ENCODE assay signal across 12 cellular contexts in genomic region chr2:120230515-120231471, GRCh38. TPM values are rescaled to one million over a fixed set of nuclear protein-coding genes. Genes with fewer than 3 reads are reported as not detected.
DNase-seq lines count a peak whose midpoint lies in the region; ATAC-seq and TF ChIP-seq lines count a peak whose summit lies in the region.
"Had no signal": no experiment of that assay in that cellular context is flagged by ENCODE, and none has a peak within 500 bp of the region (broad histone marks: within the 10 kb centered on the region; RNA-seq: fewer than 3 reads in every experiment).

No MANE protein-coding gene starts in this region.

- no peaks in the 10 kb centered on the region for H3K9me3 Mint-ChIP-seq in MCF 10A (ENCODE audit: unreplicated experiment)

- no peak overlapping the region for H3K4me3 Mint-ChIP-seq in MCF 10A (ENCODE audit: unreplicated experiment)

- no peak for TF ChIP-seq EP300 in transverse colon (IDR thresholded peaks at IDR 0.05; ENCODE audit: low read depth)

- no peak for DNase-seq in mammary epithelial cell
- no peak for DNase-seq in MCF 10A (ENCODE audit: unreplicated experiment)
- no peak for DNase-seq in Panc1 (ENCODE audit: low read depth, low spot score)
- DNase-seq in left kidney (ENCODE audit: low read depth, low spot score) = peak; percentile 12
- DNase-seq in transverse colon = peak; percentile 46
- DNase-seq in NAMALWA (ENCODE audit: low spot score) = no peak
- no peak for DNase-seq in effector CD8-positive, alpha-beta T cell (lab: John Stamatoyannopoulos, UW)
- DNase-seq: BE2C; central memory CD4-positive, alpha-beta T cell; NCI-H187 treated with DMSO at 0.1 percent for 48 hours; nucleus accumbens had no signal

- POLR2A ChIA-PET in MCF 10A (lab: Yijun Ruan, JAX) = no interaction called here
- POLR2A ChIA-PET in Panc1 (lab: Charles Lee) = no interaction called here

- H3K9ac ChIP-seq in mammary epithelial cell (ENCODE audit: insufficient read depth, low read length) = no peak overlapping the region

- H4K20me1 ChIP-seq in mammary epithelial cell (ENCODE audit: insufficient read depth, low read length) = no peaks in the 10 kb centered on the region

- no peak overlapping the region for H3K27ac ChIP-seq in mammary epithelial cell (ENCODE audit: insufficient read depth, low read depth, low read length)
- H3K27ac ChIP-seq in Panc1 (ENCODE audit: low read length) = peak overlapping the region; percentile 15; the same call in 1 of the 2 replicates
- peak overlapping the region; percentile 69 to 82 (median 75) for H3K27ac ChIP-seq in transverse colon

- no peak overlapping the region for H3K4me3 ChIP-seq in mammary epithelial cell (replicated peaks in 1 of 3; ENCODE audit: insufficient read depth in 1 of 3, low read depth in 2 of 3, low read length in 3 of 3)
- H3K4me3 ChIP-seq in Panc1 (ENCODE audit: low read depth in 2 of 2, low read length in 2 of 2) = no peak overlapping the region
- peak overlapping the region in 1 of 4 donors; percentile 4 for H3K4me3 ChIP-seq in transverse colon

- in situ Hi-C loops in mammary epithelial cell (cut with MboI; ENCODE audit: low sequenced_read_pairs in 2 of 2) (no loop called here), Panc1 (cut with HindIII; ENCODE audit: low pct_unique_long_range_greater_than_20kb, low sequenced_read_pairs) (no loop called here), transverse colon (cut with MboI; ENCODE audit: low pct_ligation_motif_present in 1 of 4, low pct_unique_long_range_greater_than_20kb in 1 of 4, low sequenced_read_pairs in 3 of 4) (no loop called here)

- no peak overlapping the region for H3K27ac Mint-ChIP-seq in MCF 10A (ENCODE audit: low read depth, unreplicated experiment)

- H3K4me1 ChIP-seq in mammary epithelial cell (ENCODE audit: insufficient read depth, low read length) (peaks cover 9% of the 10 kb centered on the region), Panc1 (ENCODE audit: control insufficient read depth, insufficient read depth, low read length) (peaks cover 4% of the 10 kb centered on the region), transverse colon (peaks cover 3 to 42% (median 23%) of the 10 kb centered on the region in 4 donors)

- CTCF ChIA-PET in mammary epithelial cell (lab: Charles Lee; ENCODE audit: low non-redundant PET) = no interaction called here
- CTCF ChIA-PET in MCF 10A (lab: Yijun Ruan, JAX) = interaction anchor here (0.6 to 4.2 kb wide), 7 partner anchors 10 to 1088 kb away, joined by 3 to 22 read pairs (median 4); no protein-coding TSS in a partner anchor
- CTCF ChIA-PET in Panc1 (lab: Charles Lee) = interaction anchor here (0.6 kb wide), 1 partner anchor 206 kb away, joined by 4 read pairs; no protein-coding TSS in a partner anchor

- H3K36me3 ChIP-seq in mammary epithelial cell (ENCODE audit: insufficient read depth, low read length) (no peaks in the 10 kb centered on the region), Panc1 (ENCODE audit: control insufficient read depth, insufficient read depth, low read length) (no peaks in the 10 kb centered on the region), transverse colon (no peaks in the 10 kb centered on the region)
- H3K36me3 ChIP-seq: BE2C had no signal

- BruUV-seq in mammary epithelial cell (replicated peaks; lab: Mats Ljungman, UMichigan) (no TSS peak), MCF 10A (replicated peaks; lab: Mats Ljungman, UMichigan) (no TSS peak), Panc1 (replicated peaks; lab: Mats Ljungman, UMichigan) (no TSS peak)

- ATAC-seq in Panc1 = peak; percentile 36; the same call in 1 of the 2 replicates
- ATAC-seq in HG03139 (IDR thresholded peaks at IDR 0.05; ENCODE audit: unreplicated experiment) = no peak

- intact Hi-C loops in mammary epithelial cell (cut with micrococcal nuclease) (no loop called here), MCF 10A (cut with micrococcal nuclease) (loop anchor here (10.0 kb wide), 1 partner anchor 844 kb away; no protein-coding TSS in a partner anchor), Panc1 (cut with micrococcal nuclease; ENCODE audit: unreplicated experiment) (no loop called here), transverse colon (cut with DNase I; ENCODE audit: low total_unique reads) (no loop called here)

- H3K79me2 ChIP-seq in mammary epithelial cell (ENCODE audit: insufficient read depth, low read length) = no peaks in the 10 kb centered on the region

- WGBS in mammary epithelial cell (ENCODE audit: low coverage, missing lambda C conversion rate) = 98% methylated on average over 16 of the region's 17 CpGs
- WGBS in transverse colon (ENCODE audit: low coverage in 1 of 2), 2 donors = 47 to 59% methylated on average over 9 to 17 of the region's 17 CpGs

- no peak overlapping the region for H3K4me2 ChIP-seq in mammary epithelial cell (ENCODE audit: insufficient read depth, low read depth, low read length)

- H2AFZ ChIP-seq in mammary epithelial cell (ENCODE audit: low read depth, low read length) = peak overlapping the region; percentile 8

- no peaks in the 10 kb centered on the region for H3K36me3 Mint-ChIP-seq in MCF 10A (ENCODE audit: insufficient read depth, unreplicated experiment)

- no peaks in the 10 kb centered on the region for H3K27me3 ChIP-seq in mammary epithelial cell (ENCODE audit: insufficient read depth, low read length)
- H3K27me3 ChIP-seq in Panc1 (ENCODE audit: control insufficient read depth, insufficient read depth, low read length) = no peaks in the 10 kb centered on the region
- H3K27me3 ChIP-seq in transverse colon = no peaks in the 10 kb centered on the region
- H3K27me3 ChIP-seq: BE2C had no signal

- TF ChIP-seq POLR2A in transverse colon (IDR thresholded peaks at IDR 0.05) = no peak

- TF ChIP-seq CTCF in mammary epithelial cell (conservative IDR thresholded peaks at IDR 0.05 in 1 of 2, IDR thresholded peaks at IDR 0.05 in 1 of 2; ENCODE audit: extremely low read depth in 1 of 2, insufficient read depth in 1 of 2, low read depth in 1 of 2, low read length in 2 of 2) (no peak), MCF 10A (IDR thresholded peaks at IDR 0.05; ENCODE audit: unreplicated experiment) (no peak), Panc1 (IDR thresholded peaks at IDR 0.05) (no peak), transverse colon (IDR thresholded peaks at IDR 0.05) (no peak)

- H3K9me3 ChIP-seq in mammary epithelial cell (replicated peaks; ENCODE audit: insufficient read depth, low read length) (no peaks in the 10 kb centered on the region), Panc1 (ENCODE audit: control insufficient read depth, insufficient read depth, low read depth, low read length) (no peaks in the 10 kb centered on the region), transverse colon (no peaks in the 10 kb centered on the region)
- H3K9me3 ChIP-seq: BE2C had no signal

- dilution Hi-C loops in mammary epithelial cell (cut with HindIII; ENCODE audit: low sequenced_read_pairs) = loop anchor here (5.0 kb wide), 1 partner anchor 87 kb away; no protein-coding TSS in a partner anchor

- H3K27me3 Mint-ChIP-seq in MCF 10A (ENCODE audit: insufficient read depth, unreplicated experiment) = no peaks in the 10 kb centered on the region

- H3K4me1 Mint-ChIP-seq in MCF 10A (ENCODE audit: insufficient read depth, unreplicated experiment) = no peaks in the 10 kb centered on the region

RNA-seq across cellular contexts. Expression of gene TMEM185B, which starts 7.6 kb away (rescaled TPM):
- 10 to 100 TPM; 30.2 to 45.7 TPM for total RNA-seq in mammary epithelial cell
- 29.3 TPM for polyA plus RNA-seq in mammary epithelial cell
- polyA minus RNA-seq in mammary epithelial cell = 32.7 TPM
- total RNA-seq in MCF 10A (2022) = 40.9 and 45.0 TPM in 2 replicates
- total RNA-seq in Panc1 (2021; ENCODE audit: unreplicated experiment) = 54.6 TPM
- 50.8 TPM for polyA plus RNA-seq in Panc1 (2012; ENCODE audit: insufficient read length)
- 10 to 100 TPM; 12.1 to 23.2 (median 17.8) TPM for total RNA-seq in transverse colon

RNA-seq across cellular contexts. Expression of gene RALB, which starts 21.9 kb away (rescaled TPM):
- total RNA-seq in mammary epithelial cell (10 to 100 TPM; 34.0 to 49.8 TPM), MCF 10A (2022) (37.4 and 46.5 TPM in 2 replicates), Panc1 (2021; ENCODE audit: unreplicated experiment) (47.8 TPM), transverse colon (10 to 100 TPM; 18.9 to 81.0 (median 59.4) TPM)
- polyA plus RNA-seq in mammary epithelial cell = 52.5 TPM
- polyA minus RNA-seq in mammary epithelial cell = 11.8 TPM
- 68.5 TPM for polyA plus RNA-seq in Panc1 (2012; ENCODE audit: insufficient read length)

Comparison
In these comparisons a context has a peak if more than half of its experiments do, and no peak if none do; other contexts are left out.
1. DNase-seq: peak in left kidney (single experiment) and transverse colon (single experiment); none in mammary epithelial cell (single experiment), MCF 10A (single experiment), Panc1 (single experiment), NAMALWA (single experiment) and effector CD8-positive, alpha-beta T cell (single experiment).